Comparison of ENCODE assay signal across 9 cellular contexts in the genomic region with DNA sequence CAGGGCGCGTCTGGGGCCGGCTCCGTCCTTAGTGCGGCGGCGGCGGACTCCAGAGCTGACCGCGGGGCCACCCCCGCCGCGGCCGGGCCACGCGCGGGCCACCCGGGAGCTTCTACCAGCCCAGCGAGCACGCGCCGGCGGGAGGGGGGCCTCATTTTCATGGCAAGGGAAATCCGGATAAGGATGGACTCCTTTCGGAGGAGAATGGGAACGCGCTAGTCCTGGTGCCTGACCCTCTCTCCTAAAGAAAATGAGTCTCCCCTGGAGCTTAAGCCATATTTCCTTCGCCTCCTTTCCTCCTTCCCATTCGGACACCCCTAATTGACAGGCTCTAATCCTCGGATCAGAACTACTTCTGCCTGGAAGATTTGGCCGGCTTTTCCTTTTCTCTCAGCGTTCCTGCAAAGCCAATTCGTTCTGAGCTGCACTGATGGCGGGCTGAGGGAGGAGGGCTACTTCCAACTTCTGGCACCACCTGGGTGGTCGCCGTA.
DNase-seq lines count a peak whose midpoint lies in the region; ATAC-seq, FAIRE-seq and TF ChIP-seq lines count a peak whose summit lies in the region.
"Had no signal": no experiment of that assay in that cellular context is flagged by ENCODE, and none has a peak within 500 bp of the region (broad histone marks: within the 10 kb centered on the region; RNA-seq: fewer than 3 reads in every experiment).

No MANE protein-coding gene starts in this region.

- peak overlapping the region; percentile 46 for H2AFZ ChIP-seq in HepG2 (ENCODE audit: low read length)

- DNase-seq in NCI-H524 (lab: John Stamatoyannopoulos, UW) (peak; percentile 32 to 58), NCI-H524 treated with DMSO at 0.1 percent for 48 hours (lab: John Stamatoyannopoulos, UW) (no peak), chondrocyte (ENCODE audit: low spot score) (no peak), HepG2 (ENCODE audit: low spot score) (no peak), thyroid gland (peak in 1 of 2 donors; percentile 2), T1000 (lab: John Stamatoyannopoulos, UW) (no peak)
- no peak for DNase-seq in activated CD4-positive, alpha-beta T cell treated with anti-CD3 and anti-CD28 coated beads for 1 hour

- CTCF ChIA-PET in HepG2 (lab: Yijun Ruan, JAX; ENCODE audit: low intra/inter-chr PET ratio, low total read pairs): no interaction called here

- peak overlapping the region; percentile 49; the same call in 1 of the 2 replicates for H3K9ac ChIP-seq in HepG2 (ENCODE audit: insufficient read depth, low read depth, low read length)

- H3K9me3 ChIP-seq in HepG2 (ENCODE audit: low read length) (no peaks in the 10 kb centered on the region), thyroid gland (no peaks in the 10 kb centered on the region)

- TF ChIP-seq EP300 in HepG2 (IDR thresholded peaks at IDR 0.05; ENCODE audit: low read depth in 2 of 2, low read length in 2 of 2) (no peak), HepG2 (CRISPR knock-in tag; IDR thresholded peaks at IDR 0.05; ENCODE audit: borderline replicate concordance) (no peak)

- H3K27ac ChIP-seq in HepG2 (ENCODE audit: extremely low read length, insufficient read depth, low read length) (no peak overlapping the region), thyroid gland (no peak overlapping the region)
- H3K27ac ChIP-seq: VCaP had no signal

- in situ Hi-C loops in HepG2 (cut with HindIII; ENCODE audit: extremely low pct_ligation_motif_present, low pct_unique_long_range_greater_than_20kb): loop anchor here (5.0 kb wide), 1 partner anchor 80 kb away; a partner anchor contains a TSS

- POLR2A ChIA-PET in HepG2 (lab: Yijun Ruan, JAX): no interaction called here

- H3K27me3 Mint-ChIP-seq in chondrocyte (ENCODE audit: low read depth): no peaks in the 10 kb centered on the region

- H3K4me1 Mint-ChIP-seq in chondrocyte (ENCODE audit: low read depth): peaks cover 16% of the 10 kb centered on the region

- ATAC-seq in HepG2 (no peak), HG03045 (IDR thresholded peaks at IDR 0.05; ENCODE audit: unreplicated experiment) (no peak)

- TF ChIP-seq RAD21 in HepG2 (CRISPR knock-in tag; IDR thresholded peaks at IDR 0.05): no peak

- WGBS in HepG2 (ENCODE audit: low lambda C conversion rate): 44% methylated on average over 17 of the region's 36 CpGs
- WGBS in thyroid gland, 2 donors: 25 to 34% methylated on average over 12 to 19 of the region's 36 CpGs

- H3K4me3 ChIP-seq in HepG2 (replicated peaks in 1 of 3; ENCODE audit: insufficient read depth in 1 of 3, low read depth in 2 of 3, low read length in 3 of 3): peak overlapping the region; percentile 77 to 91 (median 80); a peak in 5 of 6 replicates
- peak overlapping the region in 2 of 3 donors; percentile 38 to 48 for H3K4me3 ChIP-seq in thyroid gland (replicated peaks in 1 of 3)

- no peaks in the 10 kb centered on the region for H3K79me2 ChIP-seq in HepG2 (ENCODE audit: insufficient read depth, low read length)

- TF ChIP-seq POLR2A in HepG2 (IDR thresholded peaks at IDR 0.05; ENCODE audit: insufficient read depth in 1 of 2, low read depth in 2 of 2, low read length in 2 of 2) (no peak), thyroid gland (IDR thresholded peaks at IDR 0.05) (no peak)

- H4K20me1 ChIP-seq in HepG2 (ENCODE audit: insufficient read depth, low read length): no peaks in the 10 kb centered on the region

- FAIRE-seq in HepG2 (lab: Jason Lieb, UNC): no peak

- H3K36me3 ChIP-seq in HepG2 (replicated peaks in 1 of 2; ENCODE audit: control insufficient read depth in 1 of 2, insufficient read depth in 2 of 2, low read length in 2 of 2): no peaks in the 10 kb centered on the region
- H3K36me3 ChIP-seq in thyroid gland: no peaks in the 10 kb centered on the region

- BruUV-seq in HepG2 (replicated peaks; lab: Mats Ljungman, UMichigan): no TSS peak

- peak overlapping the region; percentile 83 for H3K4me2 ChIP-seq in HepG2 (ENCODE audit: low read depth, low read length)

- H3K27me3 ChIP-seq in HepG2 (ENCODE audit: control insufficient read depth in 1 of 2, insufficient read depth in 2 of 2, low read length in 2 of 2): peaks cover 3 to 10% of the 10 kb centered on the region in 2 experiments; a peak in 3 of 5 replicates
- H3K27me3 ChIP-seq in thyroid gland: no peaks in the 10 kb centered on the region

- H3K9me3 Mint-ChIP-seq in chondrocyte (ENCODE audit: low read depth): no peaks in the 10 kb centered on the region

- intact Hi-C loops in HepG2 (cut with micrococcal nuclease; ENCODE audit: unreplicated experiment) (loop anchor here (5.0 to 10.0 kb wide), 2 partner anchors 80 to 242 kb away; a partner anchor contains a TSS), thyroid gland (cut with DNase I) (no loop called here)

- H3K36me3 Mint-ChIP-seq in chondrocyte (ENCODE audit: low read depth): no peaks in the 10 kb centered on the region

- TF ChIP-seq CTCF in chondrocyte (IDR thresholded peaks at IDR 0.05): no peak
- TF ChIP-seq CTCF in HepG2 (CRISPR knock-in tag; IDR thresholded peaks at IDR 0.05): no peak
- TF ChIP-seq CTCF in thyroid gland (IDR thresholded peaks at IDR 0.05): no peak

- H3K4me1 ChIP-seq in HepG2 (ENCODE audit: insufficient read depth, low read length): peaks cover 13% of the 10 kb centered on the region
- peaks cover 3 to 18% of the 10 kb centered on the region in 2 donors for H3K4me1 ChIP-seq in thyroid gland

- peak overlapping the region; percentile 78 for H3K4me3 Mint-ChIP-seq in chondrocyte (ENCODE audit: unreplicated experiment)

- H3K27ac Mint-ChIP-seq in chondrocyte (ENCODE audit: unreplicated experiment): peak overlapping the region; percentile 82

TF ChIP-seq in HepG2, 621 proteins besides CTCF, POLR2A, EP300 and RAD21:
- TF ChIP-seq, protein P1, sequence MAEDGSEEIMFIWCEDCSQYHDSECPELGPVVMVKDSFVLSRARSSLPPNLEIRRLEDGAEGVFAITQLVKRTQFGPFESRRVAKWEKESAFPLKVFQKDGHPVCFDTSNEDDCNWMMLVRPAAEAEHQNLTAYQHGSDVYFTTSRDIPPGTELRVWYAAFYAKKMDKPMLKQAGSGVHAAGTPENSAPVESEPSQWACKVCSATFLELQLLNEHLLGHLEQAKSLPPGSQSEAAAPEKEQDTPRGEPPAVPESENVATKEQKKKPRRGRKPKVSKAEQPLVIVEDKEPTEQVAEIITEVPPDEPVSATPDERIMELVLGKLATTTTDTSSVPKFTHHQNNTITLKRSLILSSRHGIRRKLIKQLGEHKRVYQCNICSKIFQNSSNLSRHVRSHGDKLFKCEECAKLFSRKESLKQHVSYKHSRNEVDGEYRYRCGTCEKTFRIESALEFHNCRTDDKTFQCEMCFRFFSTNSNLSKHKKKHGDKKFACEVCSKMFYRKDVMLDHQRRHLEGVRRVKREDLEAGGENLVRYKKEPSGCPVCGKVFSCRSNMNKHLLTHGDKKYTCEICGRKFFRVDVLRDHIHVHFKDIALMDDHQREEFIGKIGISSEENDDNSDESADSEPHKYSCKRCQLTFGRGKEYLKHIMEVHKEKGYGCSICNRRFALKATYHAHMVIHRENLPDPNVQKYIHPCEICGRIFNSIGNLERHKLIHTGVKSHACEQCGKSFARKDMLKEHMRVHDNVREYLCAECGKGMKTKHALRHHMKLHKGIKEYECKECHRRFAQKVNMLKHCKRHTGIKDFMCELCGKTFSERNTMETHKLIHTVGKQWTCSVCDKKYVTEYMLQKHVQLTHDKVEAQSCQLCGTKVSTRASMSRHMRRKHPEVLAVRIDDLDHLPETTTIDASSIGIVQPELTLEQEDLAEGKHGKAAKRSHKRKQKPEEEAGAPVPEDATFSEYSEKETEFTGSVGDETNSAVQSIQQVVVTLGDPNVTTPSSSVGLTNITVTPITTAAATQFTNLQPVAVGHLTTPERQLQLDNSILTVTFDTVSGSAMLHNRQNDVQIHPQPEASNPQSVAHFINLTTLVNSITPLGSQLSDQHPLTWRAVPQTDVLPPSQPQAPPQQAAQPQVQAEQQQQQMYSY (CRISPR knock-in tag; IDR thresholded peaks at IDR 0.05): peak; percentile 22; the same call in 1 of the 2 replicates
- TF ChIP-seq, protein P2, sequence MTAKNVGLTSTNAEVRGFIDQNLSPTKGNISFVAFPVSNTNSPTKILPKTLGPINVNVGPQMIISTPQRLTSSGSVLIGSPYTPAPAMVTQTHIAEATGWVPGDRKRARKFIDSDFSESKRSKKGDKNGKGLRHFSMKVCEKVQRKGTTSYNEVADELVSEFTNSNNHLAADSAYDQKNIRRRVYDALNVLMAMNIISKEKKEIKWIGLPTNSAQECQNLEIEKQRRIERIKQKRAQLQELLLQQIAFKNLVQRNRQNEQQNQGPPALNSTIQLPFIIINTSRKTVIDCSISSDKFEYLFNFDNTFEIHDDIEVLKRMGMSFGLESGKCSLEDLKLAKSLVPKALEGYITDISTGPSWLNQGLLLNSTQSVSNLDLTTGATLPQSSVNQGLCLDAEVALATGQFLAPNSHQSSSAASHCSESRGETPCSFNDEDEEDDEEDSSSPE (CRISPR knock-in tag; IDR thresholded peaks at IDR 0.05): peak; percentile 5; the same call in 1 of the 2 replicates
- TF ChIP-seq ZNF777 (CRISPR knock-in tag; IDR thresholded peaks at IDR 0.05) (peak; percentile 13; the same call in 1 of the 2 replicates), MAZ (IDR thresholded peaks at IDR 0.05; ENCODE audit: borderline replicate concordance, low read depth, low read length) (no peak), MAZ (CRISPR knock-in tag; IDR thresholded peaks at IDR 0.05; ENCODE audit: low read depth) (0 out of 2 replicates have a peak, but pooled peaks have one; percentile 11), ZNF850 (CRISPR knock-in tag; conservative IDR thresholded peaks at IDR 0.05) (no peak)

Comparison
In these comparisons a context has a peak if more than half of its experiments do, and no peak if none do; other contexts are left out.
1. DNase-seq: peak in NCI-H524 (2 of 2); none in NCI-H524 treated with DMSO at 0.1 percent for 48 hours (single experiment), chondrocyte (single experiment), HepG2 (single experiment), activated CD4-positive, alpha-beta T cell treated with anti-CD3 and anti-CD28 coated beads for 1 hour (single experiment) and T1000 (single experiment).